Comparison of ENCODE assay signal across 1 cellular context in the genomic region with DNA sequence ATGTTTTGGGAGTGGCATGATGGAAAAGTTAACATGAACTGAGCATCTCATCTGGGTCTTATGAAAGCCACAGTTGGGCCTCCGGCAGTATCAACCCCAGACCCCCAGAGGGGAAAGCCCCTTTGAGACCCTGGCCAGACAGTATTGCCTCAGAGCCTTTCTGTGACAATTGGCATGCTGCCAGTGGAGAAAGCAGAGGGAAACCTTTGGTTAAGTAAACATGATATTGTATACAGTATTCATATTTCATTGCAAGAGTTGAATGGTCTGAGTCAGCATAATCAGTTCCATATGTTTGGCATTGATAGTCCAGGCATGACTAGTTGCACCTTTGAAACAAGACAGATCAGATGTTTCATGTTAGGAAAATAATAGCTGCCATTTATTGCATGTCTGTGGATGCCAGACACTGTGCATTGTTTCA.
A peak's percentile ranks its signal among the peaks of the same experiment; 100 is the strongest.
TF ChIP-seq lines count a peak whose summit lies in the region.

No MANE protein-coding gene starts in this region.

TF ChIP-seq in HEK293, 187 proteins besides CTCF, POLR2A, EP300 and RAD21 (continued from another document):
- TF ChIP-seq, protein P1, sequence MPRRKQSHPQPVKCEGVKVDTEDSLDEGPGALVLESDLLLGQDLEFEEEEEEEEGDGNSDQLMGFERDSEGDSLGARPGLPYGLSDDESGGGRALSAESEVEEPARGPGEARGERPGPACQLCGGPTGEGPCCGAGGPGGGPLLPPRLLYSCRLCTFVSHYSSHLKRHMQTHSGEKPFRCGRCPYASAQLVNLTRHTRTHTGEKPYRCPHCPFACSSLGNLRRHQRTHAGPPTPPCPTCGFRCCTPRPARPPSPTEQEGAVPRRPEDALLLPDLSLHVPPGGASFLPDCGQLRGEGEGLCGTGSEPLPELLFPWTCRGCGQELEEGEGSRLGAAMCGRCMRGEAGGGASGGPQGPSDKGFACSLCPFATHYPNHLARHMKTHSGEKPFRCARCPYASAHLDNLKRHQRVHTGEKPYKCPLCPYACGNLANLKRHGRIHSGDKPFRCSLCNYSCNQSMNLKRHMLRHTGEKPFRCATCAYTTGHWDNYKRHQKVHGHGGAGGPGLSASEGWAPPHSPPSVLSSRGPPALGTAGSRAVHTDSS (tag by site-specific recombination; IDR thresholded peaks at IDR 0.05): 0 out of 2 replicates have a peak, but pooled peaks have one; percentile 37
- TF ChIP-seq ZNF221 (tag by site-specific recombination; IDR thresholded peaks at IDR 0.05; ENCODE audit: borderline replicate concordance): no peak
- TF ChIP-seq ZBTB17 (tag by site-specific recombination; IDR thresholded peaks at IDR 0.05): peak; percentile 80
- peak; percentile 88 for TF ChIP-seq ZNF184 (tag by site-specific recombination; IDR thresholded peaks at IDR 0.05)
- peak; percentile 50; the same call in 1 of the 2 replicates for TF ChIP-seq PRDM6 (tag by site-specific recombination; IDR thresholded peaks at IDR 0.05)
- no peak for TF ChIP-seq ZNF10 (tag by site-specific recombination; IDR thresholded peaks at IDR 0.05)
- peak; percentile 78; the same call in 1 of the 2 replicates for TF ChIP-seq ZBTB1 (tag by site-specific recombination; IDR thresholded peaks at IDR 0.05)
- TF ChIP-seq TSHZ1 (tag by site-specific recombination; IDR thresholded peaks at IDR 0.05; ENCODE audit: borderline replicate concordance): 0 out of 2 replicates have a peak, but pooled peaks have one; percentile 44
- TF ChIP-seq ZNF792 (tag by site-specific recombination; IDR thresholded peaks at IDR 0.05): peak; percentile 62; the same call in 1 of the 2 replicates
- TF ChIP-seq ZNF335 (tag by site-specific recombination; conservative IDR thresholded peaks at IDR 0.05): no peak
- TF ChIP-seq, protein P2, sequence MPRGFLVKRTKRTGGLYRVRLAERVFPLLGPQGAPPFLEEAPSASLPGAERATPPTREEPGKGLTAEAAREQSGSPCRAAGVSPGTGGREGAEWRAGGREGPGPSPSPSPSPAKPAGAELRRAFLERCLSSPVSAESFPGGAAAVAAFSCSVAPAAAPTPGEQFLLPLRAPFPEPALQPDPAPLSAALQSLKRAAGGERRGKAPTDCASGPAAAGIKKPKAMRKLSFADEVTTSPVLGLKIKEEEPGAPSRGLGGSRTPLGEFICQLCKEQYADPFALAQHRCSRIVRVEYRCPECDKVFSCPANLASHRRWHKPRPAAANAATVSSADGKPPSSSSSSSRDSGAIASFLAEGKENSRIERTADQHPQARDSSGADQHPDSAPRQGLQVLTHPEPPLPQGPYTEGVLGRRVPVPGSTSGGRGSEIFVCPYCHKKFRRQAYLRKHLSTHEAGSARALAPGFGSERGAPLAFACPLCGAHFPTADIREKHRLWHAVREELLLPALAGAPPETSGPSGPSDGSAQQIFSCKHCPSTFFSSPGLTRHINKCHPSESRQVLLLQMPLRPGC (tag by site-specific recombination; IDR thresholded peaks at IDR 0.05): 0 out of 2 replicates have a peak, but pooled peaks have one; percentile 44
- no peak for TF ChIP-seq ZNF175 (tag by site-specific recombination; IDR thresholded peaks at IDR 0.05)
- TF ChIP-seq ZBTB8A (tag by site-specific recombination; IDR thresholded peaks at IDR 0.05): peak; percentile 45; the same call in 1 of the 2 replicates
- TF ChIP-seq ZXDB (tag by site-specific recombination; IDR thresholded peaks at IDR 0.05): 0 out of 2 replicates have a peak, but pooled peaks have one; percentile 17
- no peak for TF ChIP-seq ZSCAN16 (tag by site-specific recombination; IDR thresholded peaks at IDR 0.05)
- TF ChIP-seq ZNF660 (tag by site-specific recombination; IDR thresholded peaks at IDR 0.05): no peak
- 0 out of 2 replicates have a peak, but pooled peaks have one; percentile 12 for TF ChIP-seq SP7 (tag by site-specific recombination; IDR thresholded peaks at IDR 0.05)
- peak; percentile 53; the same call in 1 of the 2 replicates for TF ChIP-seq ZNF629 (tag by site-specific recombination; IDR thresholded peaks at IDR 0.05)
